Comparison of ENCODE assay signal across 1 cellular context in the genomic region with DNA sequence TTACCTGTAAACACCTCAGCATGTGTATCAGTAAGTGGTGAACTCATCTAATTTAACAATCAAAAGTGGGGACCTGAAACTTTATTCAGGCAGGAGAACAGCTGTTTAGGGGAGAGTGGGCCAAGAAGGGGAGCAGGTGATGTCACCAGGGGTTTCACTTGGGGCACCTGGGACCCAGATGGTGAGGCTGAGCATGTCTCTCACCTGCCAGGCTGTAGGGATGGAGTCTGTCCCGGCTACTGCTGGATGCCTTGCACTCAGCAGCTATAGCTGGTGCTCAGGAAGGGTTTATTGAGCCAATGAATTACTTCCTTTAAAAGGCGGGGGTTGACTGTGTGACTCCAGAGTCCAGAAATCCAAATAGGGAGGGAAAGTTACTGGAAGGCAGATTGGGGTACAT.
TF ChIP-seq lines count a peak whose summit lies in the region.

No MANE protein-coding gene starts in this region.

TF ChIP-seq in H1, 55 proteins besides CTCF, POLR2A, EP300 and RAD21 (continued from another document):
- no peak for TF ChIP-seq BCL11A (IDR thresholded peaks at IDR 0.05; ENCODE audit: low read depth in 2 of 2, low read length in 2 of 2)
- no peak for TF ChIP-seq EGR1 (IDR thresholded peaks at IDR 0.05; ENCODE audit: borderline replicate concordance, low read depth, low read length)
- TF ChIP-seq KDM5A (IDR thresholded peaks at IDR 0.05; ENCODE audit: low read length) = no peak
- TF ChIP-seq BRCA1 (IDR thresholded peaks at IDR 0.05; ENCODE audit: low read depth, low read length) = no peak
- TF ChIP-seq CREB1 (IDR thresholded peaks at IDR 0.05) = no peak
- TF ChIP-seq ASH2L (IDR thresholded peaks at IDR 0.05; ENCODE audit: low read length) = no peak
- TF ChIP-seq SIX5 (IDR thresholded peaks at IDR 0.05; ENCODE audit: low read depth, low read length) = no peak
- TF ChIP-seq EZH2 (IDR thresholded peaks at IDR 0.05; ENCODE audit: low read depth, low read length, severe bottlenecking) = no peak
- no peak for TF ChIP-seq HDAC6 (IDR thresholded peaks at IDR 0.05; ENCODE audit: low read depth, low read length)
- TF ChIP-seq GABPA (IDR thresholded peaks at IDR 0.05; ENCODE audit: borderline replicate concordance, insufficient read depth, low read length) = no peak
- TF ChIP-seq SIN3A (conservative IDR thresholded peaks at IDR 0.05 in 1 of 2, IDR thresholded peaks at IDR 0.05 in 1 of 2; ENCODE audit: low read depth in 1 of 2, low read length in 2 of 2) = no peak
- no peak for TF ChIP-seq JUND (IDR thresholded peaks at IDR 0.05; ENCODE audit: low read length)
- TF ChIP-seq POLR2AphosphoS5 (IDR thresholded peaks at IDR 0.05; ENCODE audit: low read depth, low read length) = no peak
